Comparison of ENCODE assay signal across 12 cellular contexts in genomic region chr6:138434915-138435314, GRCh38. TPM values are rescaled to one million over a fixed set of nuclear protein-coding genes. Genes with fewer than 3 reads are reported as not detected.
"Had no signal": no experiment of that assay in that cellular context is flagged by ENCODE, and none has a peak within 500 bp of the region (broad histone marks: within the 10 kb centered on the region; RNA-seq: fewer than 3 reads in every experiment).

No MANE protein-coding gene starts in this region.

- DNase-seq: activated B cell treated with CpG ODN at 0.5 μM for 24 hours; activated CD4-positive, alpha-beta T cell treated with anti-CD3 and anti-CD28 coated beads, Interleukin-2, amount 10 ng/mL, durations not matched to agents 24 days and 14 days; activated naive CD4-positive, alpha-beta T cell treated with Interleukin-2 at 50 U/mL for 16 hours; esophagus squamous epithelium; foreskin fibroblast; left colon; posterior cingulate gyrus; tibial artery had no signal

- H3K27ac Mint-ChIP-seq: activated B cell treated with CpG ODN at 0.5 μM for 24 hours; activated CD4-positive, alpha-beta T cell treated with anti-CD3 and anti-CD28 coated beads, Interleukin-2, amount 10 ng/mL, durations not matched to agents 24 days and 14 days; activated T-helper 1 cell treated with anti-CD3 and anti-CD28 coated beads, Interleukin-12 subunit alpha, Interleukin-12 subunit beta, Interleukin-2, Interleukin-4 antibody, amounts not matched to agents 30 ng/mL and 10 ng/mL and 1 ng/mL, durations not matched to agents 14 hours and 24 hours and 36 hours had no signal

- H3K4me3 Mint-ChIP-seq: activated B cell treated with CpG ODN at 0.5 μM for 24 hours; activated CD4-positive, alpha-beta T cell treated with anti-CD3 and anti-CD28 coated beads, Interleukin-2, amount 10 ng/mL, durations not matched to agents 24 days and 14 days; activated T-helper 1 cell treated with anti-CD3 and anti-CD28 coated beads, Interleukin-12 subunit alpha, Interleukin-12 subunit beta, Interleukin-2, Interleukin-4 antibody, amounts not matched to agents 30 ng/mL and 10 ng/mL and 1 ng/mL, durations not matched to agents 14 hours and 24 hours and 36 hours had no signal

- H3K4me1 Mint-ChIP-seq: activated CD4-positive, alpha-beta T cell treated with anti-CD3 and anti-CD28 coated beads, Interleukin-2, amount 10 ng/mL, durations not matched to agents 24 days and 14 days had no signal

- H3K9me3 Mint-ChIP-seq: activated B cell treated with CpG ODN at 0.5 μM for 24 hours; activated CD4-positive, alpha-beta T cell treated with anti-CD3 and anti-CD28 coated beads, Interleukin-2, amount 10 ng/mL, durations not matched to agents 24 days and 14 days; activated T-helper 1 cell treated with anti-CD3 and anti-CD28 coated beads, Interleukin-12 subunit alpha, Interleukin-12 subunit beta, Interleukin-2, Interleukin-4 antibody, amounts not matched to agents 30 ng/mL and 10 ng/mL and 1 ng/mL, durations not matched to agents 14 hours and 24 hours and 36 hours had no signal

RNA-seq across cellular contexts. Expression of gene SMIM28, which starts 57.2 kb away (rescaled TPM):
- total RNA-seq: activated B cell treated with CpG ODN at 0.5 μM for 24 hours; activated CD4-positive, alpha-beta T cell treated with anti-CD3 and anti-CD28 coated beads, Interleukin-2, amount 10 ng/mL, durations not matched to agents 24 days and 14 days; activated T-helper 1 cell treated with anti-CD3 and anti-CD28 coated beads, Interleukin-12 subunit alpha, Interleukin-12 subunit beta, Interleukin-2, Interleukin-4 antibody, amounts not matched to agents 30 ng/mL and 10 ng/mL and 1 ng/mL, durations not matched to agents 14 hours and 24 hours and 36 hours; astrocyte; cardiac septum; esophagus squamous epithelium; mesenteric fat pad had no signal
